Comparison of ENCODE assay signal across 2 cellular contexts in the genomic region with DNA sequence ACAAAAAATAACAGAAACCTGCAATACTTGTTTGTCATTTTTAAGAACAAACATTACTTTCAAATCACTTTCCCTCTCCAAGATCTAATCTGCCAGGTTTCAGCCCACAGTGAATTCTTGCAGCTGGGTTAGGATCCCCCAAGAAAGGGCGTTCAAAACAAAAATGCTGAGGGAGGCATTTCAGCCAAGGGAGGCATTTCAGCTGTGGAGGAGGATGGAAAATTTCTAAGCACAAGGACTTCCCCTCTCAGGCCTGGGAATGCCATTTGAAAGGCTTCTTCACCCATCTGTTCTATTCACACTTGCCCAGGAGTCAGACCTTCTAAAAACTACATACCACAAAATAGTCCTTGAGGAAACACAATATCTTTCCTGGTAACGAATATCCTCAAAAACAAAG.
TF ChIP-seq lines count a peak whose summit lies in the region.

No MANE protein-coding gene starts in this region.

TF ChIP-seq in A549, 52 proteins besides CTCF, POLR2A, EP300 and RAD21:
- peak; percentile 83 for TF ChIP-seq MAFK (IDR thresholded peaks at IDR 0.05; ENCODE audit: partially characterized antibody)
- TF ChIP-seq, protein P1, sequence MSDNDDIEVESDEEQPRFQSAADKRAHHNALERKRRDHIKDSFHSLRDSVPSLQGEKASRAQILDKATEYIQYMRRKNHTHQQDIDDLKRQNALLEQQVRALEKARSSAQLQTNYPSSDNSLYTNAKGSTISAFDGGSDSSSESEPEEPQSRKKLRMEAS (IDR thresholded peaks at IDR 0.05): no peak
TF ChIP-seq in A549: peak in this region for 1.

TF ChIP-seq in IMR-90, 13 proteins besides CTCF, POLR2A, EP300 and RAD21:
- TF ChIP-seq SMC3 (IDR thresholded peaks at IDR 0.05; ENCODE audit: low read depth, low read length) (no peak), MAFK (IDR thresholded peaks at IDR 0.05; ENCODE audit: low read depth, low read length) (peak; percentile 90)
